17 cellular contexts compared by ENCODE assay signal in genomic region chr5:134521831-134522230, GRCh38.
"Had no signal": no experiment of that assay in that cellular context is flagged by ENCODE, and none has a peak within 500 bp of the region (broad histone marks: within the 10 kb centered on the region; RNA-seq: fewer than 3 reads in every experiment).

No MANE protein-coding gene starts in this region.

- DNase-seq: activated CD4-positive, alpha-beta T cell treated with anti-CD3 and anti-CD28 coated beads for 1 hour; activated CD4-positive, alpha-beta T cell treated with anti-CD3 and anti-CD28 coated beads, Interleukin-2, amount 50 U/mL, for 4 hours; activated gamma-delta T cell; adrenal gland; cerebellar nuclear complex; cortex of kidney; gastrocnemius medialis; head of caudate nucleus; kidney; left lung; mammary epithelial cell; midbrain; retina; stimulated activated naive CD4-positive, alpha-beta T cell treated with Interleukin-2 at 50 U/mL for 16 hours; thyroid gland; WERI-Rb-1 had no signal

- H3K27ac Mint-ChIP-seq: activated naive CD4-positive, alpha-beta T cell treated with anti-CD3 and anti-CD28 coated beads, Interleukin-2, amount 50 U/mL, for 24 hours had no signal

- H3K4me3 Mint-ChIP-seq: activated naive CD4-positive, alpha-beta T cell treated with anti-CD3 and anti-CD28 coated beads, Interleukin-2, amount 50 U/mL, for 24 hours had no signal

- H3K36me3 Mint-ChIP-seq: activated naive CD4-positive, alpha-beta T cell treated with anti-CD3 and anti-CD28 coated beads, Interleukin-2, amount 50 U/mL, for 24 hours had no signal

- H3K27me3 Mint-ChIP-seq: activated naive CD4-positive, alpha-beta T cell treated with anti-CD3 and anti-CD28 coated beads, Interleukin-2, amount 50 U/mL, for 24 hours had no signal

- H3K9me3 Mint-ChIP-seq: activated naive CD4-positive, alpha-beta T cell treated with anti-CD3 and anti-CD28 coated beads, Interleukin-2, amount 50 U/mL, for 24 hours had no signal
